Comparison of ENCODE assay signal across 8 cellular contexts in the genomic region with DNA sequence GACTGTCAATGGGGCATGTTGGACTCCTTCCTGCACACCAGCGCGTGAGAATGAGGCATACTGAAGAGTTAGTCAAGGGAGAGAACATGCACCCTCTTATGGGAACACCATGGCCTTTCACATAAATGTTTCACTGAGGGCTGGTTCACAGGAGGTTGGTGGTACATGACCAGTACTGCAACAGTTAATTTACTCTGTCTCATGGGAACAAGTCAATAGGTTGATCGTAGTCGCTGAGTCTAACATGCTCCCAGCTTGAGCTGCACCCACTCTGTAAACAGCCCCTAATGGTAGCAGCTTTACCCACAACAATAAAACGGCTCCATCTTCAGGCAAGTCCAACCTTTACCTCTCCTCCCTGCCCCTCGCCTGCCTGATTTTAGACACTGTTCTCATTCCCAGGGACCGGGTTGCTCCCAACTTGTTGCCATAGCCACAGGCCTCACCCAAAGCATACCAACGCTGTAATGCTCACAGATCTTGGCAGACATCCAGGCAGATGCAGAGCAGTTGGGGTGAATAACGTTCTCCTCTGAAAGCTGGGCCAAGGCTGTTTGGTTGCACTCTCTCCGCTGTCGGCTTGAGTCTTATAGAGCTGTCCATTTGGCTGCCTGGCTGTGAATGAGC.
DNase-seq lines count a peak whose midpoint lies in the region; ATAC-seq and TF ChIP-seq lines count a peak whose summit lies in the region.

No MANE protein-coding gene starts in this region.

- TF ChIP-seq POLR2A in body of pancreas (IDR thresholded peaks at IDR 0.05) = no peak

- WGBS in body of pancreas, 2 donors = 32 to 46% methylated on average over 10 to 11 of the region's 11 CpGs

- H3K36me3 Mint-ChIP-seq in effector memory CD8-positive, alpha-beta T cell (ENCODE audit: insufficient read depth) = peaks cover 2% of the 10 kb centered on the region

- no peak overlapping the region for H3K27ac Mint-ChIP-seq in effector memory CD8-positive, alpha-beta T cell

- intact Hi-C loops in body of pancreas (cut with DNase I) = loop anchor here (10.0 kb wide), 1 partner anchor 545 kb away; no protein-coding TSS in a partner anchor

- ATAC-seq in body of pancreas = peak; percentile 79
- no peak for ATAC-seq in HG03378 (IDR thresholded peaks at IDR 0.05; ENCODE audit: unreplicated experiment)
- no peak for ATAC-seq in effector memory CD8-positive, alpha-beta T cell (replicated peaks)

- H3K4me1 Mint-ChIP-seq in effector memory CD8-positive, alpha-beta T cell (ENCODE audit: low read depth in 2 of 2) = peaks cover 0 to 3% of the 10 kb centered on the region in 2 donors

- H3K27me3 ChIP-seq in body of pancreas (no peaks in the 10 kb centered on the region), kidney epithelial cell (ENCODE audit: control insufficient read depth, insufficient read depth, low read length) (no peaks in the 10 kb centered on the region)

- H3K27me3 Mint-ChIP-seq in effector memory CD8-positive, alpha-beta T cell = peaks cover 23 to 52% of the 10 kb centered on the region in 2 donors

- H3K9me3 Mint-ChIP-seq in effector memory CD8-positive, alpha-beta T cell = no peaks in the 10 kb centered on the region

- peak; percentile 88 for DNase-seq in Daoy (ENCODE audit: low read depth)
- DNase-seq in NCI-H2081 (lab: John Stamatoyannopoulos, UW) = peak; percentile 75 to 86
- peak; percentile 67 to 86 (median 78) for DNase-seq in body of pancreas
- DNase-seq in kidney epithelial cell (ENCODE audit: low read depth) = peak; percentile 73
- DNase-seq in superior temporal gyrus (ENCODE audit: extremely low spot score) = peak; percentile 64
- DNase-seq in activated CD4-positive, alpha-beta T cell treated with anti-CD3 and anti-CD28 coated beads, Interleukin-2, amount 50 U/mL, for 1 hour = no peak
- no peak for DNase-seq in effector memory CD8-positive, alpha-beta T cell

- H3K4me3 ChIP-seq in body of pancreas (no peak overlapping the region), kidney epithelial cell (ENCODE audit: low read depth, low read length) (no peak overlapping the region)

- peaks cover 24% of the 10 kb centered on the region for H3K4me1 ChIP-seq in body of pancreas

- no peak overlapping the region for H3K4me3 Mint-ChIP-seq in effector memory CD8-positive, alpha-beta T cell

- H3K27ac ChIP-seq in body of pancreas = peak overlapping the region in 3 of 4 donors; percentile 14 to 49 (median 40)

- H3K36me3 ChIP-seq in body of pancreas (replicated peaks in 1 of 2; ENCODE audit: insufficient read depth in 1 of 2, low read depth in 2 of 2) (no peaks in the 10 kb centered on the region), kidney epithelial cell (ENCODE audit: control insufficient read depth, insufficient read depth, low read length) (no peaks in the 10 kb centered on the region)

- no peaks in the 10 kb centered on the region for H3K9me3 ChIP-seq in body of pancreas

- TF ChIP-seq CTCF in body of pancreas (IDR thresholded peaks at IDR 0.05) (peak in 2 of 7 experiments; percentile 8 to 14), kidney epithelial cell (IDR thresholded peaks at IDR 0.05; ENCODE audit: insufficient read depth, low read length, poor library complexity, severe bottlenecking) (peak; percentile 8)

Comparison
In these comparisons a context has a peak if more than half of its experiments do, and no peak if none do; other contexts are left out.
1. DNase-seq: peak in Daoy (single experiment), NCI-H2081 (2 of 2), body of pancreas (4 of 4), kidney epithelial cell (single experiment) and superior temporal gyrus (single experiment); none in activated CD4-positive, alpha-beta T cell treated with anti-CD3 and anti-CD28 coated beads, Interleukin-2, amount 50 U/mL, for 1 hour (single experiment) and effector memory CD8-positive, alpha-beta T cell (0 of 3).